Comparison of ENCODE assay signal across 1 cellular context in genomic region chr9:110371411-110372013, GRCh38.
A peak's percentile ranks its signal among the peaks of the same experiment; 100 is the strongest.
TF ChIP-seq lines count a peak whose summit lies in the region.

No MANE protein-coding gene starts in this region.

TF ChIP-seq in K562, 482 proteins besides CTCF, POLR2A, EP300 and RAD21 (continued from another document and continues in another):
- TF ChIP-seq ZNF407 (IDR thresholded peaks at IDR 0.05; ENCODE audit: low read depth) (no peak), BRF2 (IDR thresholded peaks at IDR 0.05; ENCODE audit: borderline replicate concordance, insufficient read depth, insufficient read length) (no peak), ZNF639 (CRISPR knock-in tag; conservative IDR thresholded peaks at IDR 0.05 in 1 of 2, IDR thresholded peaks at IDR 0.05 in 1 of 2) (peak in 1 of 2 experiments; percentile 95; a peak in 2 of 4 replicates), ZBTB9 (CRISPR knock-in tag; IDR thresholded peaks at IDR 0.05) (peak; percentile 86), SP1 (CRISPR knock-in tag; IDR thresholded peaks at IDR 0.05) (no peak), RCOR1 (IDR thresholded peaks at IDR 0.05; ENCODE audit: borderline replicate concordance in 1 of 2, low read depth in 2 of 2, low read length in 2 of 2) (peak; percentile 86 to 98), STAT6 (CRISPR knock-in tag; IDR thresholded peaks at IDR 0.05) (no peak), ZNF318 (IDR thresholded peaks at IDR 0.05; ENCODE audit: borderline replicate concordance in 1 of 2, low read depth in 1 of 2) (peak in 1 of 2 experiments; percentile 87; a peak in 2 of 4 replicates), GMEB1 (CRISPR knock-in tag; IDR thresholded peaks at IDR 0.05) (peak; percentile 26; the same call in 1 of the 2 replicates), ARID2 (IDR thresholded peaks at IDR 0.05) (no peak), CTCFL (IDR thresholded peaks at IDR 0.05; ENCODE audit: borderline replicate concordance, insufficient read depth, low read depth, low read length, poor library complexity, severe bottlenecking) (no peak), MITF (IDR thresholded peaks at IDR 0.05) (peak; percentile 42; the same call in 1 of the 2 replicates), ZNF589 (CRISPR knock-in tag; IDR thresholded peaks at IDR 0.05; ENCODE audit: low read depth) (peak; percentile 98), SRF (CRISPR knock-in tag; IDR thresholded peaks at IDR 0.05) (peak in 1 of 2 experiments; percentile 50; a peak in 1 of 4 replicates)
